ENCODE assay signal across 8 cellular contexts in the genomic region with DNA sequence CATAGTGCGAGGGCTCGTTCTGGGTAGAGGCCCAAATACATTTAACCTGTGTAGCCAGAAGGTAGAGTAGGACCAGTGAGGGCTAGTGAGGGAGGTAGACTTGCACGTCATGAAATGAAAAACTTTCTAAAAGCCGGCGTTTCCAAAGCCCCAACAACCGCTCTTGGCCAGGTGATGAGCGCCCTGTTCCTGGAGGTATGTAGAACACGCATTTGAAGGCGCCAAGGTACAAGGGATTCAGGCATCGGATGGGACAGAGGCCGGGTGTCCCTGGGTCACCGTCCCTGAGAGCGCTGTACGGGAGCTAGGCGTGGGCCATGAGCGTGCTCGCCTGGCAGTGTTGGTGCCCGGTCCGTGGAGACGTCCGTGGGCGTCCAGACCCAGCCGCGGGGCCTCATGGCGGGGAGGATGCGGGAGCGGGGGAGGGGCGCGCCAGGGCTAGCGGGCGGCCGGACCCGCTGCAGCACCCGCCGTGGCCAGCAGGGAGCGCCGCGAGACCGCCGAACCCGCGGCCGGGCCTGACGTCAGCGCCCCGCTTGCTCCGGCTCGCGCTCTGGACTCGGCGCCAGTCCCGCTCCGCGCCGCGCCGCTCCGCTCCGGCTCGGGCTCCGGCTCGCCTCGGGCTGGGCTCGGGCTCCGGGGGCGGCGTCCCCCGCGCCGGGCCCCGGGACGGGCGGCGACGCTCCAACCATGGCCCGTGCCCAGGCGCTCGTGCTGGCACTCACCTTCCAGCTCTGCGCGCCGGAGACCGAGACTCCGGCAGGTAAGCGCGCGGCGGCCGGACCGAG. TPM values are rescaled to one million over a fixed set of nuclear protein-coding genes. Genes with fewer than 3 reads are reported as not detected.
DNase-seq lines count a peak whose midpoint lies in the region; ATAC-seq, FAIRE-seq and TF ChIP-seq lines count a peak whose summit lies in the region.

TSS of gene PTPRU (plus strand) at position 568 of the 788 bp plus-strand sequence. CDS start at position 691, 123 bp downstream.

- peak within 1 kb of the TSS; percentile 60 for H3K9ac ChIP-seq in neural cell (ENCODE audit: low read length)

- no peaks in the 10 kb centered on the region for H3K9me3 ChIP-seq in neural cell (ENCODE audit: low read length)

- peak within 1 kb of the TSS; percentile 80 to 87 for H3K4me3 Mint-ChIP-seq in stimulated activated naive CD8-positive, alpha-beta T cell treated with anti-CD3 and anti-CD28 coated beads, Interleukin-15, amount 100 ng/mL, for 72 hours

- H3K9me2 ChIP-seq in neural cell (ENCODE audit: insufficient read depth, low read length): no peaks in the 10 kb centered on the region

- H3K27me3 Mint-ChIP-seq in stimulated activated naive CD8-positive, alpha-beta T cell treated with anti-CD3 and anti-CD28 coated beads, Interleukin-15, amount 100 ng/mL, for 72 hours: peaks cover 61% of the 10 kb centered on the region

- H3K9me3 Mint-ChIP-seq in stimulated activated naive CD8-positive, alpha-beta T cell treated with anti-CD3 and anti-CD28 coated beads, Interleukin-15, amount 100 ng/mL, for 72 hours: no peaks in the 10 kb centered on the region

- no peaks in the 10 kb centered on the region for H4K20me1 ChIP-seq in neural cell (ENCODE audit: insufficient read depth)

- DNase-seq in AG10803 (ENCODE audit: low read depth) (peak; percentile 58), HTR-8/SVneo (ENCODE audit: insufficient read length, low spot score) (peak; percentile 72), RPMI8226 (peak; percentile 84), fibroblast of villous mesenchyme (ENCODE audit: low read depth) (peak; percentile 66)
- DNase-seq in activated T-helper 9 cell treated with anti-CD3 and anti-CD28 coated beads, Interleukin-2, amount 50 U/mL, for 16 hours (ENCODE audit: low read depth): peak; percentile 74
- peak; percentile 79 to 88 for DNase-seq in stimulated activated naive CD8-positive, alpha-beta T cell treated with anti-CD3 and anti-CD28 coated beads, Interleukin-15, amount 100 ng/mL, for 72 hours

- H3K27me3 ChIP-seq in neural cell (ENCODE audit: insufficient read depth, low read depth, low read length): peaks cover 34% of the 10 kb centered on the region

- ATAC-seq in GM19035 (IDR thresholded peaks at IDR 0.05; ENCODE audit: unreplicated experiment): peak; percentile 76
- peak; percentile 86 for ATAC-seq in stimulated activated naive CD8-positive, alpha-beta T cell treated with anti-CD3 and anti-CD28 coated beads, Interleukin-15, amount 100 ng/mL, for 72 hours

- FAIRE-seq in HTR-8/SVneo (lab: Jason Lieb, UNC): peak; percentile 77

- peak within 1 kb of the TSS in 1 of 2 donors; percentile 85 for H3K27ac Mint-ChIP-seq in stimulated activated naive CD8-positive, alpha-beta T cell treated with anti-CD3 and anti-CD28 coated beads, Interleukin-15, amount 100 ng/mL, for 72 hours

- TF ChIP-seq CTCF in AG10803 (conservative IDR thresholded peaks at IDR 0.05; ENCODE audit: low read length) (peak; percentile 29), fibroblast of villous mesenchyme (IDR thresholded peaks at IDR 0.05; ENCODE audit: insufficient read depth, low read depth, low read length) (peak; percentile 45), neural cell (IDR thresholded peaks at IDR 0.05; ENCODE audit: poor library complexity, severe bottlenecking) (peak; percentile 96)

- H3K4me1 Mint-ChIP-seq in stimulated activated naive CD8-positive, alpha-beta T cell treated with anti-CD3 and anti-CD28 coated beads, Interleukin-15, amount 100 ng/mL, for 72 hours: peaks cover 19% of the 10 kb centered on the region

- no peaks in the 10 kb centered on the region for H3F3A ChIP-seq in neural cell (ENCODE audit: insufficient read depth, low read length, poor library complexity, severe bottlenecking)

- TF ChIP-seq RAD21 in neural cell (conservative IDR thresholded peaks at IDR 0.05): peak; percentile 98

- H3K36me3 ChIP-seq in neural cell (ENCODE audit: insufficient read depth, low read length): no peaks in the 10 kb centered on the region

- H3K27ac ChIP-seq in neural cell (ENCODE audit: low read length): no peak within 1 kb of the TSS

- peak within 1 kb of the TSS; percentile 84 for H3K4me3 ChIP-seq in AG10803 (ENCODE audit: low read length)
- H3K4me3 ChIP-seq in fibroblast of villous mesenchyme (ENCODE audit: low read depth, low read length): peak within 1 kb of the TSS; percentile 65
- H3K4me3 ChIP-seq in neural cell (ENCODE audit: low read length): peak within 1 kb of the TSS; percentile 73

- H3K4me2 ChIP-seq in neural cell (ENCODE audit: low read length): peak within 1 kb of the TSS; percentile 59

- H3K79me2 ChIP-seq in neural cell (replicated peaks; ENCODE audit: insufficient read depth, low read length): no peaks in the 10 kb centered on the region

- peak; percentile 50 for TF ChIP-seq EP300 in neural cell (conservative IDR thresholded peaks at IDR 0.05; ENCODE audit: poor library complexity, severe bottlenecking)

- H2AFZ ChIP-seq in neural cell (ENCODE audit: low read depth, low read length): peak within 1 kb of the TSS; percentile 27

TF ChIP-seq in neural cell, 6 proteins besides CTCF, POLR2A, EP300 and RAD21:
- TF ChIP-seq EZH2 (IDR thresholded peaks at IDR 0.05; ENCODE audit: borderline replicate concordance, insufficient read depth, low read length, poor library complexity, severe bottlenecking) (no peak), SMC3 (conservative IDR thresholded peaks at IDR 0.05; ENCODE audit: poor library complexity) (peak; percentile 96), POLR2AphosphoS5 (IDR thresholded peaks at IDR 0.05) (peak; percentile 19), TAF1 (IDR thresholded peaks at IDR 0.05; ENCODE audit: low read depth) (no peak), MXI1 (conservative IDR thresholded peaks at IDR 0.05; ENCODE audit: poor library complexity, severe bottlenecking) (peak; percentile 66)
- TF ChIP-seq, protein P1, sequence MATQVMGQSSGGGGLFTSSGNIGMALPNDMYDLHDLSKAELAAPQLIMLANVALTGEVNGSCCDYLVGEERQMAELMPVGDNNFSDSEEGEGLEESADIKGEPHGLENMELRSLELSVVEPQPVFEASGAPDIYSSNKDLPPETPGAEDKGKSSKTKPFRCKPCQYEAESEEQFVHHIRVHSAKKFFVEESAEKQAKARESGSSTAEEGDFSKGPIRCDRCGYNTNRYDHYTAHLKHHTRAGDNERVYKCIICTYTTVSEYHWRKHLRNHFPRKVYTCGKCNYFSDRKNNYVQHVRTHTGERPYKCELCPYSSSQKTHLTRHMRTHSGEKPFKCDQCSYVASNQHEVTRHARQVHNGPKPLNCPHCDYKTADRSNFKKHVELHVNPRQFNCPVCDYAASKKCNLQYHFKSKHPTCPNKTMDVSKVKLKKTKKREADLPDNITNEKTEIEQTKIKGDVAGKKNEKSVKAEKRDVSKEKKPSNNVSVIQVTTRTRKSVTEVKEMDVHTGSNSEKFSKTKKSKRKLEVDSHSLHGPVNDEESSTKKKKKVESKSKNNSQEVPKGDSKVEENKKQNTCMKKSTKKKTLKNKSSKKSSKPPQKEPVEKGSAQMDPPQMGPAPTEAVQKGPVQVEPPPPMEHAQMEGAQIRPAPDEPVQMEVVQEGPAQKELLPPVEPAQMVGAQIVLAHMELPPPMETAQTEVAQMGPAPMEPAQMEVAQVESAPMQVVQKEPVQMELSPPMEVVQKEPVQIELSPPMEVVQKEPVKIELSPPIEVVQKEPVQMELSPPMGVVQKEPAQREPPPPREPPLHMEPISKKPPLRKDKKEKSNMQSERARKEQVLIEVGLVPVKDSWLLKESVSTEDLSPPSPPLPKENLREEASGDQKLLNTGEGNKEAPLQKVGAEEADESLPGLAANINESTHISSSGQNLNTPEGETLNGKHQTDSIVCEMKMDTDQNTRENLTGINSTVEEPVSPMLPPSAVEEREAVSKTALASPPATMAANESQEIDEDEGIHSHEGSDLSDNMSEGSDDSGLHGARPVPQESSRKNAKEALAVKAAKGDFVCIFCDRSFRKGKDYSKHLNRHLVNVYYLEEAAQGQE (IDR thresholded peaks at IDR 0.05; ENCODE audit: borderline replicate concordance): no peak

RNA-seq across cellular contexts. Expression of gene PTPRU, which starts in this region (rescaled TPM):
- 5.5 and 6.9 TPM in 2 replicates for total RNA-seq in fibroblast of villous mesenchyme
- 2.5 and 5.0 TPM in 2 replicates for polyA plus RNA-seq in neural cell
- 8.3 and 10.1 TPM in 2 replicates for polyA minus RNA-seq in neural cell

Comparison
In these comparisons a context has a peak if more than half of its experiments do, and no peak if none do; other contexts are left out.
1. CTCF ChIP-seq: peak in every context shown above with its lines; median percentile 96 in neural cell; 45 in fibroblast of villous mesenchyme; 29 in AG10803.